In the genomic region with DNA sequence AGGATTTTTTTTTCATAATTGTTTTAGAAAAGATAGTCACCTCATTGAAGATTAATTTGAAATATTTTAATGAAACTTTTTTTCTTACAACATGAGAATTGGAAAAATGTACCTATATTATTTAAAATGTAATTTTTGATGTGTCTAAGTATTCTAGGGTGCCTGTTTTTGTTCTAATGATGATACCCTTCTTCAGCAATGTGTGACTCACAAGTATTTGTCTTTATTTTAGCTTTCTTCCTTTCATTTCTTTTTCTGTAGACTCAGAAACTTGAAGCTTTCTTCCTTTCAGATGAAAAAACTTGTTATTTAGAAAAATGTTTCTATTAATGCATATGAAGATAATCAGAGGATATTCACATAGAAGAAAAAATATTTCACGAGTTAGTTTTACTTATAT, we compare ENCODE assay signal across 26 cellular contexts.
DNase-seq lines count a peak whose midpoint lies in the region; ATAC-seq, FAIRE-seq and TF ChIP-seq lines count a peak whose summit lies in the region.
"Had no signal": no experiment of that assay in that cellular context is flagged by ENCODE, and none has a peak within 500 bp of the region (broad histone marks: within the 10 kb centered on the region; RNA-seq: fewer than 3 reads in every experiment).

No MANE protein-coding gene starts in this region.

- POLR2A ChIA-PET in A549 (lab: Yijun Ruan, JAX) = no interaction called here

- H3K4me2 ChIP-seq in A549 (no peak overlapping the region), GM23248 (ENCODE audit: unreplicated experiment) (peak overlapping the region; percentile 17)

- TF ChIP-seq POLR2A in A549 (IDR thresholded peaks at IDR 0.05; ENCODE audit: low read length) (no peak), esophagus muscularis mucosa (IDR thresholded peaks at IDR 0.05; ENCODE audit: low read depth) (no peak)

- H4K20me1 ChIP-seq in GM23248 (ENCODE audit: insufficient read depth) = no peaks in the 10 kb centered on the region

- ATAC-seq in A549 (no peak), pancreas (no peak)
- ATAC-seq: CD8-positive, alpha-beta T cell; Panc1 had no signal

- no peaks in the 10 kb centered on the region for H3K9me3 ChIP-seq in A549
- no peaks in the 10 kb centered on the region for H3K9me3 ChIP-seq in GM23248 (ENCODE audit: low read depth)
- no peaks in the 10 kb centered on the region for H3K9me3 ChIP-seq in pancreas
- no peaks in the 10 kb centered on the region for H3K9me3 ChIP-seq in esophagus muscularis mucosa
- H3K9me3 ChIP-seq: Caco-2 had no signal

- TF ChIP-seq CTCF in A549 (IDR thresholded peaks at IDR 0.05) (no peak), fibroblast of mammary gland (conservative IDR thresholded peaks at IDR 0.05; ENCODE audit: control insufficient read depth, insufficient read depth, low read depth, low read length) (no peak), pancreas (IDR thresholded peaks at IDR 0.05) (no peak), esophagus muscularis mucosa (IDR thresholded peaks at IDR 0.05) (no peak)

- H3K9me2 ChIP-seq in GM23248 (ENCODE audit: insufficient read depth) = no peaks in the 10 kb centered on the region

- no peak for DNase-seq in A549 (ENCODE audit: low read depth in 1 of 2, low spot score in 1 of 2)
- DNase-seq in GM23248 = peak; percentile 45
- DNase-seq in fibroblast of mammary gland (ENCODE audit: low read depth) = peak; percentile 8
- DNase-seq in pancreas = no peak
- no peak for DNase-seq in activated T-cell treated with anti-CD3 and anti-CD28 coated beads, Interleukin-2, amount 50 U/mL, for 48 hours
- DNase-seq in esophagus muscularis mucosa (ENCODE audit: extremely low spot score) = no peak
- no peak for DNase-seq in NCI-H1930 (lab: John Stamatoyannopoulos, UW)
- DNase-seq: C1 segment of cervical spinal cord; Caco-2; CD8-positive, alpha-beta T cell; DMS79; Karpas-422; NCI-H1092; NCI-H1417 treated with DMSO at 0.1 percent for 48 hours; NCI-H1694 treated with DMSO at 0.1 percent for 48 hours; NCI-H2081 treated with DMSO at 0.1 percent for 48 hours; NCI-H2171; NCI-H226; NCI-H510A; NCI-H69; SHP77 had no signal

- CTCF ChIA-PET in A549 (lab: Yijun Ruan, JAX) = interaction anchor here (0.7 to 1.7 kb wide), 3 partner anchors 10 to 32 kb away, joined by 3 to 5 read pairs (median 4); no protein-coding TSS in a partner anchor

- H3K36me3 ChIP-seq in GM23248 (ENCODE audit: low read depth) (no peaks in the 10 kb centered on the region), pancreas (no peaks in the 10 kb centered on the region), esophagus muscularis mucosa (peaks cover 0 to 9% (median 0%) of the 10 kb centered on the region in 4 donors)

- H3K4me1 ChIP-seq in A549 (no peaks in the 10 kb centered on the region), GM23248 (ENCODE audit: insufficient read depth) (peaks cover 11% of the 10 kb centered on the region), pancreas (no peaks in the 10 kb centered on the region), esophagus muscularis mucosa (no peaks in the 10 kb centered on the region)
- H3K4me1 ChIP-seq: Caco-2 had no signal

- in situ Hi-C loops in GM23248 (cut with MboI) = no loop called here

- FAIRE-seq in A549 (lab: Jason Lieb, UNC) (peak; percentile 49), pancreas (lab: Jason Lieb, UNC) (peak; percentile 86)
- FAIRE-seq: GM18507, H54 had no signal

- no peaks in the 10 kb centered on the region for H3F3A ChIP-seq in GM23248 (ENCODE audit: insufficient read depth)

- no peak for TF ChIP-seq RAD21 in A549 (conservative IDR thresholded peaks at IDR 0.05 in 1 of 2, IDR thresholded peaks at IDR 0.05 in 1 of 2)

- intact Hi-C loops in pancreas (cut with DNase I) = no loop called here
- intact Hi-C loops in esophagus muscularis mucosa (cut with DNase I) = no loop called here

- no peak overlapping the region for H3K9ac ChIP-seq in GM23248

- TF ChIP-seq EP300 in A549 (IDR thresholded peaks at IDR 0.05) (no peak), esophagus muscularis mucosa (IDR thresholded peaks at IDR 0.05) (no peak)

- H3K4me3 ChIP-seq in A549 (no peak overlapping the region), GM23248 (no peak overlapping the region), fibroblast of mammary gland (ENCODE audit: control insufficient read depth, low read depth, low read length) (no peak overlapping the region), pancreas (no peak overlapping the region), esophagus muscularis mucosa (no peak overlapping the region)

- H3K27me3 ChIP-seq in GM23248 (replicated peaks; ENCODE audit: insufficient read depth) (no peaks in the 10 kb centered on the region), pancreas (no peaks in the 10 kb centered on the region), esophagus muscularis mucosa (no peaks in the 10 kb centered on the region)

- 78% methylated on average over 1 of the region's 1 CpG for WGBS in A549 (ENCODE audit: missing lambda C conversion rate)
- WGBS in GM23248 (ENCODE audit: low coverage in 1 of 2, low lambda C conversion rate in 2 of 2, missing lambda C conversion rate in 2 of 2), 2 experiments = 89 to 91% methylated on average over 1 of the region's 1 CpG
- WGBS in pancreas, 2 donors = 74 to 90% methylated on average over 1 of the region's 1 CpG
- 86% methylated on average over 1 of the region's 1 CpG for WGBS in esophagus muscularis mucosa

- H3K79me2 ChIP-seq in GM23248 (ENCODE audit: insufficient read depth) = no peaks in the 10 kb centered on the region

- H2AFZ ChIP-seq in GM23248 = no peak overlapping the region

- H3K27ac ChIP-seq in A549 (no peak overlapping the region), GM23248 (no peak overlapping the region), pancreas (no peak overlapping the region), esophagus muscularis mucosa (replicated peaks in 1 of 4) (no peak overlapping the region)
- H3K27ac ChIP-seq: HL-60, RWPE1 had no signal

TF ChIP-seq in A549, 52 proteins besides CTCF, POLR2A, EP300 and RAD21:
- TF ChIP-seq KDM1A (IDR thresholded peaks at IDR 0.05; ENCODE audit: low read depth) (no peak), RNF2 (IDR thresholded peaks at IDR 0.05; ENCODE audit: borderline replicate concordance, low read depth) (no peak), MAFK (IDR thresholded peaks at IDR 0.05; ENCODE audit: partially characterized antibody) (no peak)
- TF ChIP-seq, protein P1, sequence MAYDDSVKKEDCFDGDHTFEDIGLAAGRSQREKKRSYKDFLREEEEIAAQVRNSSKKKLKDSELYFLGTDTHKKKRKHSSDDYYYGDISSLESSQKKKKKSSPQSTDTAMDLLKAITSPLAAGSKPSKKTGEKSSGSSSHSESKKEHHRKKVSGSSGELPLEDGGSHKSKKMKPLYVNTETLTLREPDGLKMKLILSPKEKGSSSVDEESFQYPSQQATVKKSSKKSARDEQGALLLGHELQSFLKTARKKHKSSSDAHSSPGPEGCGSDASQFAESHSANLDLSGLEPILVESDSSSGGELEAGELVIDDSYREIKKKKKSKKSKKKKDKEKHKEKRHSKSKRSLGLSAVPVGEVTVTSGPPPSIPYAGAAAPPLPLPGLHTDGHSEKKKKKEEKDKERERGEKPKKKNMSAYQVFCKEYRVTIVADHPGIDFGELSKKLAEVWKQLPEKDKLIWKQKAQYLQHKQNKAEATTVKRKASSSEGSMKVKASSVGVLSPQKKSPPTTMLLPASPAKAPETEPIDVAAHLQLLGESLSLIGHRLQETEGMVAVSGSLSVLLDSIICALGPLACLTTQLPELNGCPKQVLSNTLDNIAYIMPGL (CRISPR knock-in tag; IDR thresholded peaks at IDR 0.05; ENCODE audit: borderline replicate concordance) = no peak

Comparison
In these comparisons a context has a peak if more than half of its experiments do, and no peak if none do; other contexts are left out.
1. DNase-seq: peak in GM23248 (single experiment) and fibroblast of mammary gland (single experiment); none in A549 (0 of 2), pancreas (0 of 6), activated T-cell treated with anti-CD3 and anti-CD28 coated beads, Interleukin-2, amount 50 U/mL, for 48 hours (0 of 2), esophagus muscularis mucosa (single experiment) and NCI-H1930 (0 of 2).